30 cellular contexts compared by ENCODE assay signal in genomic region chr11:107232451-107232850, GRCh38.
"Had no signal": no experiment of that assay in that cellular context is flagged by ENCODE, and none has a peak within 500 bp of the region (broad histone marks: within the 10 kb centered on the region; RNA-seq: fewer than 3 reads in every experiment).

No MANE protein-coding gene starts in this region.

- H3K9me3 Mint-ChIP-seq: type B pancreatic cell had no signal

- H3K79me2 ChIP-seq: parathyroid adenoma had no signal

- H3K9me3 ChIP-seq: ovary, right lobe of liver, sigmoid colon, suprapubic skin, testis, transverse colon, upper lobe of right lung, vagina had no signal

- H3K9ac ChIP-seq: parathyroid adenoma had no signal

- ATAC-seq: naive thymus-derived CD8-positive, alpha-beta T cell; natural killer cell treated with Interleukin-12 subunit alpha and Interleukin-12 subunit beta and Interleukin-15 and Interleukin-18, amount 100 ng/mL, for 72 hours; psoas muscle; right cardiac atrium; right lobe of liver; stimulated activated effector memory CD8-positive, alpha-beta T cell treated with anti-CD3 and anti-CD28 coated beads, Interleukin-12 subunit alpha, Interleukin-12 subunit beta, amount 100 ng/mL, for 72 hours; stimulated activated naive B cell treated with anti-CD40 and anti-IgM and Interleukin-4, amounts not matched to agents 10 μg/mL and 1 μg/mL and 100 μg/mL, for 72 hours; upper lobe of right lung had no signal

- H3K27ac Mint-ChIP-seq: naive thymus-derived CD8-positive, alpha-beta T cell; natural killer cell treated with Interleukin-12 subunit alpha and Interleukin-12 subunit beta and Interleukin-15 and Interleukin-18, amount 100 ng/mL, for 72 hours; nephron progenitor cell; progenitor cell of endocrine pancreas; stimulated activated effector memory CD8-positive, alpha-beta T cell treated with anti-CD3 and anti-CD28 coated beads, Interleukin-12 subunit alpha, Interleukin-12 subunit beta, amount 100 ng/mL, for 72 hours; stimulated activated naive B cell treated with anti-CD40 and anti-IgM and Interleukin-4, amounts not matched to agents 10 μg/mL and 1 μg/mL and 100 μg/mL, for 72 hours; stimulated activated naive CD8-positive, alpha-beta T cell treated with anti-CD3 and anti-CD28 coated beads, Interleukin-15, Interleukin-2, amounts not matched to agents 100 ng/mL and 50 ng/mL, for 24 hours; type B pancreatic cell had no signal

- H3K36me3 ChIP-seq: ovary, right lobe of liver, sigmoid colon, stomach, suprapubic skin, tibial artery, transverse colon, upper lobe of right lung, vagina had no signal

- H3K27me3 ChIP-seq: ovary, right lobe of liver, sigmoid colon, stomach, suprapubic skin, testis, tibial artery, transverse colon, upper lobe of right lung, vagina had no signal

- H3K4me3 Mint-ChIP-seq: naive thymus-derived CD8-positive, alpha-beta T cell; natural killer cell treated with Interleukin-12 subunit alpha and Interleukin-12 subunit beta and Interleukin-15 and Interleukin-18, amount 100 ng/mL, for 72 hours; nephron progenitor cell; neural crest cell; stimulated activated effector memory CD8-positive, alpha-beta T cell treated with anti-CD3 and anti-CD28 coated beads, Interleukin-12 subunit alpha, Interleukin-12 subunit beta, amount 100 ng/mL, for 72 hours; stimulated activated naive B cell treated with anti-CD40 and anti-IgM and Interleukin-4, amounts not matched to agents 10 μg/mL and 1 μg/mL and 100 μg/mL, for 72 hours; stimulated activated naive CD8-positive, alpha-beta T cell treated with anti-CD3 and anti-CD28 coated beads, Interleukin-15, Interleukin-2, amounts not matched to agents 100 ng/mL and 50 ng/mL, for 24 hours; type B pancreatic cell had no signal

- H3K4me3 ChIP-seq: ovary, psoas muscle, right lobe of liver, sigmoid colon, stomach, suprapubic skin, testis, tibial artery, transverse colon, upper lobe of right lung, vagina had no signal

- H3K36me3 Mint-ChIP-seq: natural killer cell treated with Interleukin-12 subunit alpha and Interleukin-12 subunit beta and Interleukin-15 and Interleukin-18, amount 100 ng/mL, for 72 hours; stimulated activated effector memory CD8-positive, alpha-beta T cell treated with anti-CD3 and anti-CD28 coated beads, Interleukin-12 subunit alpha, Interleukin-12 subunit beta, amount 100 ng/mL, for 72 hours; stimulated activated naive B cell treated with anti-CD40 and anti-IgM and Interleukin-4, amounts not matched to agents 10 μg/mL and 1 μg/mL and 100 μg/mL, for 72 hours; type B pancreatic cell had no signal

- H3K4me1 ChIP-seq: parathyroid adenoma, psoas muscle, right lobe of liver, sigmoid colon, stomach, suprapubic skin, testis, tibial artery, transverse colon, upper lobe of right lung, vagina had no signal

- H3K27ac ChIP-seq: ovary, parathyroid adenoma, psoas muscle, right lobe of liver, sigmoid colon, stomach, suprapubic skin, testis, tibial artery, transverse colon, upper lobe of right lung, vagina had no signal

- H2AFZ ChIP-seq: parathyroid adenoma had no signal

- H3K4me1 Mint-ChIP-seq: naive thymus-derived CD8-positive, alpha-beta T cell; nephron progenitor cell; neural crest cell; stimulated activated effector memory CD8-positive, alpha-beta T cell treated with anti-CD3 and anti-CD28 coated beads, Interleukin-12 subunit alpha, Interleukin-12 subunit beta, amount 100 ng/mL, for 72 hours; stimulated activated naive B cell treated with anti-CD40 and anti-IgM and Interleukin-4, amounts not matched to agents 10 μg/mL and 1 μg/mL and 100 μg/mL, for 72 hours had no signal

- H3K27me3 Mint-ChIP-seq: natural killer cell treated with Interleukin-12 subunit alpha and Interleukin-12 subunit beta and Interleukin-15 and Interleukin-18, amount 100 ng/mL, for 72 hours; progenitor cell of endocrine pancreas; stimulated activated naive B cell treated with anti-CD40 and anti-IgM and Interleukin-4, amounts not matched to agents 10 μg/mL and 1 μg/mL and 100 μg/mL, for 72 hours; stimulated activated naive CD8-positive, alpha-beta T cell treated with anti-CD3 and anti-CD28 coated beads, Interleukin-15, Interleukin-2, amounts not matched to agents 100 ng/mL and 50 ng/mL, for 24 hours; type B pancreatic cell had no signal

- DNase-seq: naive thymus-derived CD8-positive, alpha-beta T cell; nephron progenitor cell; occipital lobe; ovary; posterior cingulate gyrus; psoas muscle; right cardiac atrium; right lobe of liver; sigmoid colon; small intestine; stimulated activated CD4-positive, alpha-beta T cell treated with anti-CD3 and anti-CD28 coated beads, Interleukin-15, amount 100 ng/mL, for 24 hours; stimulated activated CD4-positive, alpha-beta T cell treated with anti-CD3 and anti-CD28 coated beads, Interleukin-2, amount 100 ng/mL, for 24 hours; stimulated activated CD4-positive, alpha-beta T cell treated with anti-CD3 and anti-CD28 coated beads, Interleukin-2, amount 100 ng/mL, for 48 hours; stimulated activated CD4-positive, alpha-beta T cell treated with anti-CD3 and anti-CD28 coated beads, Interleukin-4, amount 100 ng/mL, for 24 hours; stimulated activated naive B cell treated with anti-CD40 and anti-IgM and Interleukin-4, amounts not matched to agents 10 μg/mL and 1 μg/mL and 100 μg/mL, for 72 hours; stimulated activated naive CD4-positive, alpha-beta T cell treated with Interleukin-2 at 50 U/mL for 16 hours; stomach; testis; tibial artery; transverse colon; upper lobe of right lung had no signal
